ENCODE assay signal across 1 cellular context in the genomic region with DNA sequence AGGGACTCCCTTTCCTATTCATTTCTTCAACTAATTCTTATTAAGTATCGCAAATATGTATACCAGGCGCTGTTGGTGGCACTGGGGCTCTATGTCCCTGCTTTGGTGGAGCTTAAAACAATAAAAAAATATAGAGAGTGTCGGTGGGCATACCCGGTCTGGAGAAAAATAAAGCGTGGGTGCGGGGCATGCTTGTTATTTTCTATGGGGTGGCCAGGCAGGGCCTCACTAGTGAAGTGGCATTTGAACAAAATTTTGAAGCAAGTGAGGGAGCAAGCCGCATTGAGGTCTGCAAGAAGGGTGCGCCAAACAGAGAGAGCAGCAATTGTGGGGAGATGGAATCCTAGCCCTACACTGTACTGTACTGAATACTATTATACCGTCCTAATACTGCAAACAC.
TF ChIP-seq lines count a peak whose summit lies in the region.

No MANE protein-coding gene starts in this region.

TF ChIP-seq in GM23338, 12 proteins besides CTCF, POLR2A, EP300 and RAD21 (continued from another document):
- TF ChIP-seq ETS1 (IDR thresholded peaks at IDR 0.05) (no peak), JUNB (IDR thresholded peaks at IDR 0.05; ENCODE audit: unreplicated experiment) (no peak), EZH2 (IDR thresholded peaks at IDR 0.05; ENCODE audit: low read depth, unreplicated experiment) (no peak), ZNF331 (CRISPR knock-in tag; IDR thresholded peaks at IDR 0.05; ENCODE audit: low read depth) (no peak), NANOG (IDR thresholded peaks at IDR 0.05; ENCODE audit: borderline replicate concordance) (no peak), ZNF114 (CRISPR knock-in tag; IDR thresholded peaks at IDR 0.05) (no peak), POLR2AphosphoS5 (IDR thresholded peaks at IDR 0.05; ENCODE audit: low read depth) (no peak), EZH2phosphoT487 (IDR thresholded peaks at IDR 0.05; ENCODE audit: unreplicated experiment) (no peak)
- TF ChIP-seq, protein P1, sequence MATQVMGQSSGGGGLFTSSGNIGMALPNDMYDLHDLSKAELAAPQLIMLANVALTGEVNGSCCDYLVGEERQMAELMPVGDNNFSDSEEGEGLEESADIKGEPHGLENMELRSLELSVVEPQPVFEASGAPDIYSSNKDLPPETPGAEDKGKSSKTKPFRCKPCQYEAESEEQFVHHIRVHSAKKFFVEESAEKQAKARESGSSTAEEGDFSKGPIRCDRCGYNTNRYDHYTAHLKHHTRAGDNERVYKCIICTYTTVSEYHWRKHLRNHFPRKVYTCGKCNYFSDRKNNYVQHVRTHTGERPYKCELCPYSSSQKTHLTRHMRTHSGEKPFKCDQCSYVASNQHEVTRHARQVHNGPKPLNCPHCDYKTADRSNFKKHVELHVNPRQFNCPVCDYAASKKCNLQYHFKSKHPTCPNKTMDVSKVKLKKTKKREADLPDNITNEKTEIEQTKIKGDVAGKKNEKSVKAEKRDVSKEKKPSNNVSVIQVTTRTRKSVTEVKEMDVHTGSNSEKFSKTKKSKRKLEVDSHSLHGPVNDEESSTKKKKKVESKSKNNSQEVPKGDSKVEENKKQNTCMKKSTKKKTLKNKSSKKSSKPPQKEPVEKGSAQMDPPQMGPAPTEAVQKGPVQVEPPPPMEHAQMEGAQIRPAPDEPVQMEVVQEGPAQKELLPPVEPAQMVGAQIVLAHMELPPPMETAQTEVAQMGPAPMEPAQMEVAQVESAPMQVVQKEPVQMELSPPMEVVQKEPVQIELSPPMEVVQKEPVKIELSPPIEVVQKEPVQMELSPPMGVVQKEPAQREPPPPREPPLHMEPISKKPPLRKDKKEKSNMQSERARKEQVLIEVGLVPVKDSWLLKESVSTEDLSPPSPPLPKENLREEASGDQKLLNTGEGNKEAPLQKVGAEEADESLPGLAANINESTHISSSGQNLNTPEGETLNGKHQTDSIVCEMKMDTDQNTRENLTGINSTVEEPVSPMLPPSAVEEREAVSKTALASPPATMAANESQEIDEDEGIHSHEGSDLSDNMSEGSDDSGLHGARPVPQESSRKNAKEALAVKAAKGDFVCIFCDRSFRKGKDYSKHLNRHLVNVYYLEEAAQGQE (IDR thresholded peaks at IDR 0.05; ENCODE audit: unreplicated experiment): no peak
